In the genomic region with DNA sequence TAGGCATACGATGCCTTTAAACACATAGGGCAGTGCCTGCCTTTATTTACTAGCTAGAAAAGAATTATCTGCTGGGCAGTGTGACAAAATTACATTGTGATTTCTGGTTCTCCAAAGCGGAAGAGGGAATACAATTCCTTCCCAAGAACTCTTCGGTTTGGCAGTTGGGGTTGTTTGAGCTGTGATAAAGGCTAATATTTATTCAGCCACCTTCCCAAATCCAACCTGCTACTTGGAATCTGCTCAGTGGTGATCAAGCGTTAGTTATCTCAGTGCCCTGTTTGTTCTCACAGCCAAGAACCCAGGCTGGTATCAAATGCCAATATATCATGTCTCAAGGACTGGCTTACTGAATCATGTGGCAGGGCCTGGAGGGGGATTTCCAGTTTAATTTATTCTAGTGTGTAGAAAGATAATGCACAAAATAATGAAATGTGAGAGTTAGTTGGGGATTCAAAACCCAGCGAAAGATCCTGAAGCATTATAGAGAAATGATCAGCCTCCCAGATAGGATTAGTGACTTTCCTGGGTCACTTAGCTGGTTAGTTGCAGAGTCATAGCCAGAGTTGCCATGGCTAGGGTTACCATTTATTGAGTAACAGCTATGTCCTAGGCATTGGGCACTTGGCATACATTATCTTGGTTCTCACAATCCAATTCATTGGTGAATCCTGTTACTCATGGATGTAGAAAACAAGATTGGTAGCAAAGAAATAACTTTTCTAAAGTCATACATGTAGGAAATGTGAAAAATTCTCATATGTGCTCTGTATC, we compare ENCODE assay signal across 24 cellular contexts.
"Had no signal": no experiment of that assay in that cellular context is flagged by ENCODE, and none has a peak within 500 bp of the region (broad histone marks: within the 10 kb centered on the region; RNA-seq: fewer than 3 reads in every experiment).

No MANE protein-coding gene starts in this region.

- H3K4me3 ChIP-seq: esophagus squamous epithelium, left lung, right lobe of liver, smooth muscle cell, thoracic aorta, upper lobe of right lung had no signal

- DNase-seq: activated CD4-positive, alpha-beta T cell treated with anti-CD3 and anti-CD28 coated beads, Interleukin-2, amount 10 ng/mL, durations not matched to agents 24 days and 14 days; activated CD4-positive, CD25-positive, alpha-beta regulatory T cell; activated CD8-positive, alpha-beta memory T cell treated with anti-CD3 and anti-CD28 coated beads, Interleukin-2, amount 50 U/mL, for 4 hours; activated naive CD4-positive, alpha-beta T cell treated with anti-CD3 and anti-CD28 coated beads for 36 hours; activated naive CD8-positive, alpha-beta T cell treated with anti-CD3 and anti-CD28 coated beads, Interleukin-2, amount 50 U/mL, for 24 hours; activated T-cell treated with anti-CD3 and anti-CD28 coated beads, Interleukin-2, amount 50 U/mL, for 4 hours; aorta; dermis blood vessel endothelial cell; effector memory CD8-positive, alpha-beta T cell; esophagus squamous epithelium; hypothalamus; left lung; nephron progenitor cell; nucleus accumbens; right lobe of liver; stimulated activated CD4-positive, alpha-beta T cell treated with anti-CD3 and anti-CD28 coated beads, Interleukin-4, amount 100 ng/mL, for 24 hours; T-cell; upper lobe of right lung had no signal

- H3K9me3 ChIP-seq: esophagus squamous epithelium, right lobe of liver, upper lobe of right lung had no signal

- H3K4me1 ChIP-seq: esophagus squamous epithelium, left lung, right lobe of liver, upper lobe of right lung had no signal

- H3K36me3 ChIP-seq: esophagus squamous epithelium, left lung, right lobe of liver, thoracic aorta, upper lobe of right lung had no signal

- H3K27me3 ChIP-seq: esophagus squamous epithelium, left lung, right lobe of liver, upper lobe of right lung had no signal

- H3K36me3 Mint-ChIP-seq: mesothelial cell of epicardium; stimulated activated effector memory CD8-positive, alpha-beta T cell treated with anti-CD3 and anti-CD28 coated beads, Interleukin-12 subunit alpha, Interleukin-12 subunit beta, amount 100 ng/mL, for 72 hours; T-cell had no signal

- H3K27ac ChIP-seq: esophagus squamous epithelium, left lung, right lobe of liver, thoracic aorta, upper lobe of right lung had no signal

- H3K4me3 Mint-ChIP-seq: activated CD4-positive, alpha-beta T cell treated with anti-CD3 and anti-CD28 coated beads, Interleukin-2, amount 10 ng/mL, durations not matched to agents 24 days and 14 days; activated naive CD4-positive, alpha-beta T cell treated with anti-CD3 and anti-CD28 coated beads for 36 hours; activated naive CD8-positive, alpha-beta T cell treated with anti-CD3 and anti-CD28 coated beads, Interleukin-2, amount 50 U/mL, for 24 hours; activated T-cell treated with anti-CD3 and anti-CD28 coated beads, Interleukin-2, amount 50 U/mL, for 4 hours; effector memory CD8-positive, alpha-beta T cell; mesothelial cell of epicardium; nephron progenitor cell; stimulated activated effector memory CD8-positive, alpha-beta T cell treated with anti-CD3 and anti-CD28 coated beads, Interleukin-12 subunit alpha, Interleukin-12 subunit beta, amount 100 ng/mL, for 72 hours; T-cell had no signal

- ATAC-seq: activated naive CD8-positive, alpha-beta T cell treated with anti-CD3 and anti-CD28 coated beads, Interleukin-2, amount 50 U/mL, for 24 hours; activated T-cell treated with anti-CD3 and anti-CD28 coated beads, Interleukin-2, amount 50 U/mL, for 4 hours; effector memory CD8-positive, alpha-beta T cell; left lung; SK-N-SH treated with all-trans-retinoic acid at 6 μM for 48 hours; stimulated activated effector memory CD8-positive, alpha-beta T cell treated with anti-CD3 and anti-CD28 coated beads, Interleukin-12 subunit alpha, Interleukin-12 subunit beta, amount 100 ng/mL, for 72 hours; T-cell; upper lobe of right lung had no signal

- H3K27ac Mint-ChIP-seq: activated CD4-positive, alpha-beta T cell treated with anti-CD3 and anti-CD28 coated beads, Interleukin-2, amount 10 ng/mL, durations not matched to agents 24 days and 14 days; activated naive CD4-positive, alpha-beta T cell treated with anti-CD3 and anti-CD28 coated beads for 36 hours; activated naive CD8-positive, alpha-beta T cell treated with anti-CD3 and anti-CD28 coated beads, Interleukin-2, amount 50 U/mL, for 24 hours; effector memory CD8-positive, alpha-beta T cell; mesothelial cell of epicardium; nephron progenitor cell; stimulated activated effector memory CD8-positive, alpha-beta T cell treated with anti-CD3 and anti-CD28 coated beads, Interleukin-12 subunit alpha, Interleukin-12 subunit beta, amount 100 ng/mL, for 72 hours; T-cell had no signal

- H3K9me3 Mint-ChIP-seq: activated CD4-positive, alpha-beta T cell treated with anti-CD3 and anti-CD28 coated beads, Interleukin-2, amount 10 ng/mL, durations not matched to agents 24 days and 14 days had no signal

- FAIRE-seq: keratinocyte had no signal

- H3K27me3 Mint-ChIP-seq: activated CD4-positive, alpha-beta T cell treated with anti-CD3 and anti-CD28 coated beads, Interleukin-2, amount 10 ng/mL, durations not matched to agents 24 days and 14 days; effector memory CD8-positive, alpha-beta T cell had no signal

- H3K4me1 Mint-ChIP-seq: activated CD4-positive, alpha-beta T cell treated with anti-CD3 and anti-CD28 coated beads, Interleukin-2, amount 10 ng/mL, durations not matched to agents 24 days and 14 days; activated naive CD8-positive, alpha-beta T cell treated with anti-CD3 and anti-CD28 coated beads, Interleukin-2, amount 50 U/mL, for 24 hours; nephron progenitor cell; stimulated activated effector memory CD8-positive, alpha-beta T cell treated with anti-CD3 and anti-CD28 coated beads, Interleukin-12 subunit alpha, Interleukin-12 subunit beta, amount 100 ng/mL, for 72 hours; T-cell had no signal
